8 cellular contexts compared by ENCODE assay signal in genomic region chr13:32587014-32587773, GRCh38. TPM values are rescaled to one million over a fixed set of nuclear protein-coding genes. Genes with fewer than 3 reads are reported as not detected.
DNase-seq lines count a peak whose midpoint lies in the region; ATAC-seq and FAIRE-seq lines count a peak whose summit lies in the region.

No MANE protein-coding gene starts in this region.

- peak overlapping the region; percentile 66 for H2AFZ ChIP-seq in neuron (ENCODE audit: low read depth, low read length)

- H3K9me3 ChIP-seq in neuron (ENCODE audit: low read length), result no peaks in the 10 kb centered on the region

- H3K4me1 ChIP-seq in neuron (ENCODE audit: insufficient read depth, low read length), result peaks cover 29% of the 10 kb centered on the region

- H3K27ac ChIP-seq in substantia nigra (ENCODE audit: low read depth, low read length, poor library complexity, severe bottlenecking), result peak overlapping the region; percentile 87

- ATAC-seq in GM19351 (IDR thresholded peaks at IDR 0.05; ENCODE audit: unreplicated experiment) (peak; percentile 42), HG03520 (IDR thresholded peaks at IDR 0.05; ENCODE audit: unreplicated experiment) (peak; percentile 33)

- FAIRE-seq in frontal cortex (lab: Jason Lieb, UNC), result no peak

- peak; percentile 69 for DNase-seq in CD1c-positive myeloid dendritic cell (ENCODE audit: extremely low spot score)
- peak; percentile 53 for DNase-seq in RPMI7951 (ENCODE audit: low read depth)
- peak; percentile 44 for DNase-seq in activated gamma-delta T cell (lab: John Stamatoyannopoulos, UW)
- peak; percentile 76 to 87 for DNase-seq in frontal cortex (ENCODE audit: low spot score in 2 of 2)
- DNase-seq in substantia nigra (lab: John Stamatoyannopoulos, UW), result peak; percentile 8 to 88 (median 63)

- H3K4me3 ChIP-seq in neuron (ENCODE audit: low read length), result peak overlapping the region; percentile 62

- no peaks in the 10 kb centered on the region for H3K27me3 ChIP-seq in neuron (ENCODE audit: insufficient read depth, low read length)

- H3K36me3 ChIP-seq in neuron (ENCODE audit: insufficient read depth, low read length), result no peaks in the 10 kb centered on the region

RNA-seq across cellular contexts. Expression of gene PDS5B, which starts 0.9 kb away (rescaled TPM):
- total RNA-seq in RPMI7951 (2014; rRNA removed; shearing (Covaris generic)), result 13.9 and 16.3 TPM in 2 replicates
- 90.1 TPM for total RNA-seq in frontal cortex

RNA-seq across cellular contexts. Expression of gene N4BP2L2, which starts 48.6 kb away (rescaled TPM):
- total RNA-seq in RPMI7951 (2014; rRNA removed; shearing (Covaris generic)), result 46.2 and 68.8 TPM in 2 replicates
- total RNA-seq in frontal cortex, result 186 TPM

Comparison
In these comparisons a context has a peak if more than half of its experiments do, and no peak if none do; other contexts are left out.
1. Peak in every context shown above with its lines: DNase-seq, ATAC-seq, H3K4me3 ChIP-seq and H3K27ac ChIP-seq.